In the genomic region with DNA sequence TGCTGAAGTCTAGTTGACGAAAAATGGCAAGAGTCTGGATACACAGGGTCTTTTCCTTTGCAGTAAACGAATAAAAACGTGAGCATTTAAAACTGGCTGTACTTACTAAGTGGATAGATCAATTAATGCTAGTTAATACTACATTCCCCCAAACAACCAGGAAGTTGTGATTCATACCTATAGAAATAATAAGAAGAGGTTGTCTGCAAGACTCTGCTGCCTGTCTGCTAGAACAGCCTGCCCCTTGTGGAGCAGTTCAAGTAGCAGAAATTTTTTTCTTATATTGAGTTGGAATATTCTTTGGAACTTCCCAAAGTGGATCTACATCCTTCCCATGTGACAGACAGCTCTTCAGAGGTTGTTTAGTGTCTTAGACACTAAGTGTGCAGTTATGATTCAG, we compare ENCODE assay signal across 15 cellular contexts.
DNase-seq lines count a peak whose midpoint lies in the region; ATAC-seq and TF ChIP-seq lines count a peak whose summit lies in the region.
"Had no signal": no experiment of that assay in that cellular context is flagged by ENCODE, and none has a peak within 500 bp of the region (broad histone marks: within the 10 kb centered on the region; RNA-seq: fewer than 3 reads in every experiment).

No MANE protein-coding gene starts in this region.

- CTCF ChIA-PET in Panc1 (lab: Charles Lee) = no interaction called here
- CTCF ChIA-PET in CD4-positive, alpha-beta memory T cell (lab: Charles Lee; ENCODE audit: partially characterized antibody) = no interaction called here

- H3K4me1 Mint-ChIP-seq in type B pancreatic cell (ENCODE audit: unreplicated experiment) = peaks cover 65% of the 10 kb centered on the region
- no peaks in the 10 kb centered on the region for H3K4me1 Mint-ChIP-seq in CD4-positive, alpha-beta memory T cell
- H3K4me1 Mint-ChIP-seq: immature natural killer cell had no signal

- ATAC-seq in Panc1 (no peak), HG02870 (IDR thresholded peaks at IDR 0.05; ENCODE audit: unreplicated experiment) (no peak)
- ATAC-seq: natural killer cell treated with Interleukin-12 subunit alpha and Interleukin-12 subunit beta and Interleukin-15 and Interleukin-18, amount 100 ng/mL, for 72 hours had no signal

- WGBS in esophagus squamous epithelium, 2 donors = 33 to 40% methylated on average over 3 of the region's 3 CpGs

- H3K27ac ChIP-seq in Panc1 (ENCODE audit: low read length) (no peak overlapping the region), esophagus squamous epithelium (no peak overlapping the region)
- H3K27ac ChIP-seq in CD4-positive, alpha-beta memory T cell (ENCODE audit: low read depth, low read length) = no peak overlapping the region

- peak overlapping the region; percentile 5 for H3K4me3 Mint-ChIP-seq in type B pancreatic cell
- H3K4me3 Mint-ChIP-seq in CD4-positive, alpha-beta memory T cell = no peak overlapping the region
- H3K4me3 Mint-ChIP-seq: immature natural killer cell; natural killer cell treated with Interleukin-12 subunit alpha and Interleukin-12 subunit beta and Interleukin-15 and Interleukin-18, amount 100 ng/mL, for 72 hours had no signal

- H3K9me3 Mint-ChIP-seq in type B pancreatic cell = no peaks in the 10 kb centered on the region
- H3K9me3 Mint-ChIP-seq in CD4-positive, alpha-beta memory T cell = no peaks in the 10 kb centered on the region
- H3K9me3 Mint-ChIP-seq: immature natural killer cell; natural killer cell treated with Interleukin-12 subunit alpha and Interleukin-12 subunit beta and Interleukin-15 and Interleukin-18, amount 100 ng/mL, for 72 hours had no signal

- H3K9me3 ChIP-seq in Panc1 (ENCODE audit: control insufficient read depth, insufficient read depth, low read depth, low read length) (no peaks in the 10 kb centered on the region), esophagus squamous epithelium (no peaks in the 10 kb centered on the region)
- no peaks in the 10 kb centered on the region for H3K9me3 ChIP-seq in CD4-positive, alpha-beta memory T cell (ENCODE audit: control insufficient read depth in 1 of 2, low read length in 2 of 2)
- H3K9me3 ChIP-seq: BE2C had no signal

- peaks cover 3% of the 10 kb centered on the region; the same call in 1 of the 2 replicates for H3K36me3 ChIP-seq in Panc1 (ENCODE audit: control insufficient read depth, insufficient read depth, low read length)
- peaks cover 0 to 21% (median 6%) of the 10 kb centered on the region in 3 donors for H3K36me3 ChIP-seq in esophagus squamous epithelium
- no peaks in the 10 kb centered on the region for H3K36me3 ChIP-seq in CD4-positive, alpha-beta memory T cell (ENCODE audit: insufficient read depth, low read length)

- H3K4me1 ChIP-seq in Panc1 (ENCODE audit: control insufficient read depth, insufficient read depth, low read length) (peaks cover 13% of the 10 kb centered on the region), esophagus squamous epithelium (peaks cover 0 to 41% (median 3%) of the 10 kb centered on the region in 3 donors)
- no peaks in the 10 kb centered on the region for H3K4me1 ChIP-seq in CD4-positive, alpha-beta memory T cell (ENCODE audit: insufficient read depth, low read length)

- H3K4me3 ChIP-seq in Panc1 (ENCODE audit: low read depth in 2 of 2, low read length in 2 of 2) = no peak overlapping the region
- H3K4me3 ChIP-seq in esophagus squamous epithelium = no peak overlapping the region
- H3K4me3 ChIP-seq in CD4-positive, alpha-beta memory T cell (ENCODE audit: low read length in 2 of 2) = no peak overlapping the region

- H3K27me3 ChIP-seq in Panc1 (ENCODE audit: control insufficient read depth, insufficient read depth, low read length) = no peaks in the 10 kb centered on the region
- H3K27me3 ChIP-seq in esophagus squamous epithelium = no peaks in the 10 kb centered on the region
- H3K27me3 ChIP-seq in CD4-positive, alpha-beta memory T cell (ENCODE audit: insufficient read depth, low read length) = no peaks in the 10 kb centered on the region
- H3K27me3 ChIP-seq: BE2C had no signal

- H3K27me3 Mint-ChIP-seq in type B pancreatic cell = no peaks in the 10 kb centered on the region
- H3K27me3 Mint-ChIP-seq in CD4-positive, alpha-beta memory T cell = peaks cover 10 to 17% of the 10 kb centered on the region in 2 donors

- in situ Hi-C loops in Panc1 (cut with HindIII; ENCODE audit: low pct_unique_long_range_greater_than_20kb, low sequenced_read_pairs) = no loop called here

- intact Hi-C loops in Panc1 (cut with micrococcal nuclease; ENCODE audit: unreplicated experiment) (no loop called here), esophagus squamous epithelium (cut with DNase I) (no loop called here)
- intact Hi-C loops in CD4-positive, alpha-beta memory T cell (cut with micrococcal nuclease) = no loop called here

- no peak for TF ChIP-seq POLR2A in esophagus squamous epithelium (IDR thresholded peaks at IDR 0.05)

- H3K27ac Mint-ChIP-seq in type B pancreatic cell = peak overlapping the region; percentile 88
- H3K27ac Mint-ChIP-seq in CD4-positive, alpha-beta memory T cell = no peak overlapping the region
- H3K27ac Mint-ChIP-seq: immature natural killer cell; natural killer cell treated with Interleukin-12 subunit alpha and Interleukin-12 subunit beta and Interleukin-15 and Interleukin-18, amount 100 ng/mL, for 72 hours had no signal

- DNase-seq in SIG-M5 treated with dmso at 0.1 percent for 504 hours (lab: John Stamatoyannopoulos, UW; ENCODE audit: unreplicated experiment) = peak; percentile 4
- no peak for DNase-seq in SIG-M5 (lab: John Stamatoyannopoulos, UW)
- no peak for DNase-seq in Panc1 (ENCODE audit: low read depth, low spot score)
- no peak for DNase-seq in esophagus squamous epithelium (lab: John Stamatoyannopoulos, UW)
- DNase-seq in type B pancreatic cell (ENCODE audit: extremely low spot score, unreplicated experiment) = no peak
- no peak for DNase-seq in CD4-positive, alpha-beta memory T cell
- no peak for DNase-seq in KG1 (lab: John Stamatoyannopoulos, UW)
- DNase-seq: BE2C; effector CD8-positive, alpha-beta T cell; immature natural killer cell; NCI-H748 treated with DMSO at 0.1 percent for 48 hours; stimulated activated CD4-positive, alpha-beta T cell treated with anti-CD3 and anti-CD28 coated beads, Interleukin-15, amount 100 ng/mL, for 24 hours; T-helper 1 cell had no signal

- H3K36me3 Mint-ChIP-seq in type B pancreatic cell = peaks cover 16% of the 10 kb centered on the region
- no peaks in the 10 kb centered on the region for H3K36me3 Mint-ChIP-seq in CD4-positive, alpha-beta memory T cell
- H3K36me3 Mint-ChIP-seq: immature natural killer cell; natural killer cell treated with Interleukin-12 subunit alpha and Interleukin-12 subunit beta and Interleukin-15 and Interleukin-18, amount 100 ng/mL, for 72 hours had no signal

- POLR2A ChIA-PET in Panc1 (lab: Charles Lee) = no interaction called here
- POLR2A ChIA-PET in CD4-positive, alpha-beta memory T cell (lab: Charles Lee; ENCODE audit: partially characterized antibody) = no interaction called here

- no TSS peak for BruUV-seq in Panc1 (replicated peaks; lab: Mats Ljungman, UMichigan)

- TF ChIP-seq CTCF in Panc1 (IDR thresholded peaks at IDR 0.05) = peak; percentile 38; the same call in 1 of the 2 replicates
- peak in 4 of 6 experiments; percentile 10 to 63 (median 30) for TF ChIP-seq CTCF in esophagus squamous epithelium (IDR thresholded peaks at IDR 0.05)
- peak; percentile 46 for TF ChIP-seq CTCF in type B pancreatic cell (conservative IDR thresholded peaks at IDR 0.05)
